Comparison of ENCODE assay signal across 8 cellular contexts in the genomic region with DNA sequence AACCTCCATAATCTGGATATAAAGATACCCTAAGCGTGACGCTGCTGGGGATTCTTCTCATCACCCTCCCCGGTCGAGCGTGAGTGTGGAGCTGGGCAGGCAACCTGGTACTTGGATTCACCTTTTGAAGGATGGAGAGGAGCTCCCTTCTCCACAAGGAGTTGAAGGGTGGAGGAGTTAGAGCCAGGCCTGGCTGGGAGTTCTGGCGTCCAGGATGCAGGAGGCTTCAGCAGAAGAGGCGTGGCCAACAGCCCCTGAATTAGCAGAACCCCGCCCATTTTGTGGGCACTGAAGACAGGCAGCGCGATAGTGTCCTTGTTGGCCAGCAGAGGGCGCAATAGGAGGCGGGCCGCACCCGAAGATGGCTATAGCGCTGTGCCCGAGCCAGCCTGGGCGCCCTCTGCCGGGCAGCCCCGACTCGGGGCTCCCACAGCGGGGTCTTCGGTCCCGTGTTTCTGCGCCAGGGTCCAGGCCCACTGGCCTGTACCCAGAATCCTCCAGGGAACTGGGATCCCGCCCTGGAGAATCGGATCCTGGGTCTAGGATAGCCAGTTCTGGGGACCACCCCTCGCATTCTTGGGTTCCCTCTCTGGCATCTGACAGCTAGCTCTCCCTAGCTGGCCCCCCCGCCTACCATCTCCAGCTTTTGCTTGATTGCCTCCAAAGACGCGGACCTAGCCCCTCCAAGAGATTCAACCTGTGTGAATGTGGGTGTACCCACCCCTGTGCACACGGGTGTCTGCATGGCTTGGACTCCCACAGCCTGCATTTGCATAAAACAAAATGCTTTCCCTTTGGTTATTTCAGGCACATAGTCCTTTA.
DNase-seq lines count a peak whose midpoint lies in the region; ATAC-seq lines count a peak whose summit lies in the region.

No MANE protein-coding gene starts in this region.

- peaks cover 7% of the 10 kb centered on the region for H3K4me1 ChIP-seq in ACC112 (ENCODE audit: control insufficient read depth, insufficient read depth, low read length, unreplicated experiment)

- peak; percentile 59 for ATAC-seq in GM18520 (IDR thresholded peaks at IDR 0.05; ENCODE audit: unreplicated experiment)
- peak; percentile 75 for ATAC-seq in HG03060 (IDR thresholded peaks at IDR 0.05; ENCODE audit: low read depth, unreplicated experiment)

- no peaks in the 10 kb centered on the region for H3K27me3 ChIP-seq in ACC112 (ENCODE audit: insufficient read depth, low read length)

- no peaks in the 10 kb centered on the region for H3K79me2 ChIP-seq in ACC112 (ENCODE audit: control insufficient read depth, insufficient read depth, low read length, unreplicated experiment)

- H2AFZ ChIP-seq in ACC112 (ENCODE audit: low read length, unreplicated experiment): no peak overlapping the region

- H3K36me3 ChIP-seq in ACC112 (ENCODE audit: insufficient read depth, low read length): no peaks in the 10 kb centered on the region

- DNase-seq in NCI-H2081 (lab: John Stamatoyannopoulos, UW): peak; percentile 91 to 92
- peak; percentile 76 for DNase-seq in T-helper 22 cell (ENCODE audit: low read depth)
- peak in 55 of 58 donors; percentile 17 to 89 (median 71) for DNase-seq in anterior cingulate cortex (lab: John Stamatoyannopoulos, UW)
- DNase-seq in hepatic stellate cell (ENCODE audit: low spot score): peak; percentile 84
- DNase-seq in skeletal muscle cell (ENCODE audit: low read depth): peak; percentile 72

- H3K4me3 ChIP-seq in ACC112 (ENCODE audit: low read depth, low read length): peak overlapping the region; percentile 46
- peak overlapping the region; percentile 36 for H3K4me3 ChIP-seq in skeletal muscle cell (ENCODE audit: low read depth, low read length)

- H3K27ac ChIP-seq in ACC112 (ENCODE audit: low read depth, low read length): no peak overlapping the region
